ENCODE assay signal across 8 cellular contexts in genomic region chr5:79464695-79465332, GRCh38. TPM values are rescaled to one million over a fixed set of nuclear protein-coding genes. Genes with fewer than 3 reads are reported as not detected.
DNase-seq lines count a peak whose midpoint lies in the region; ATAC-seq and TF ChIP-seq lines count a peak whose summit lies in the region.

No MANE protein-coding gene starts in this region.

- H3K27ac ChIP-seq in HCT116 (ENCODE audit: low read depth, low read length) (no peak overlapping the region), PC-3 (ENCODE audit: low read length) (no peak overlapping the region), esophagus squamous epithelium (no peak overlapping the region), neuronal stem cell (replicated peaks; ENCODE audit: low read length) (no peak overlapping the region)

- no peak overlapping the region for H2BK12ac ChIP-seq in neuronal stem cell (ENCODE audit: low read length)

- H3K36me3 ChIP-seq in HCT116 (ENCODE audit: control insufficient read depth in 1 of 2, insufficient read depth in 2 of 2, low read length in 2 of 2) (no peaks in the 10 kb centered on the region), PC-3 (ENCODE audit: low read depth, low read length) (no peaks in the 10 kb centered on the region), esophagus squamous epithelium (no peaks in the 10 kb centered on the region), neuronal stem cell (replicated peaks in 1 of 2; ENCODE audit: control insufficient read depth in 2 of 2, insufficient read depth in 2 of 2, low read length in 2 of 2) (no peaks in the 10 kb centered on the region)

- H3K4ac ChIP-seq in neuronal stem cell (ENCODE audit: low read length), result no peak overlapping the region

- intact Hi-C loops in CD14-positive monocyte (cut with micrococcal nuclease), result loop anchor here in 1 of 2 donors (10.0 kb wide), 1 partner anchor 440 kb away; no protein-coding TSS in a partner anchor
- intact Hi-C loops in HCT116 (cut with micrococcal nuclease), result loop anchor here (1.0 to 10.0 kb wide), 4 partner anchors 209 to 560 kb away; no protein-coding TSS in a partner anchor
- intact Hi-C loops in PC-3 (cut with micrococcal nuclease), result loop anchor here (1.0 to 10.0 kb wide), 5 partner anchors 72 to 440 kb away; no protein-coding TSS in a partner anchor
- intact Hi-C loops in esophagus squamous epithelium (cut with DNase I), result loop anchor here (10.0 kb wide), 2 partner anchors 330 to 440 kb away; no protein-coding TSS in a partner anchor

- peaks cover 3% of the 10 kb centered on the region for H3K79me1 ChIP-seq in neuronal stem cell (ENCODE audit: low read depth, low read length)

- peak; percentile 71 for ATAC-seq in HCT116
- ATAC-seq in PC-3, result peak; percentile 55
- ATAC-seq in HG03097 (IDR thresholded peaks at IDR 0.05; ENCODE audit: low FRiP score, unreplicated experiment), result no peak
- ATAC-seq in HG03175 (IDR thresholded peaks at IDR 0.05; ENCODE audit: unreplicated experiment), result no peak

- RAD21 ChIA-PET in HCT116 (lab: Charles Lee; ENCODE audit: low non-redundant PET in 1 of 2, low total read pairs in 2 of 2, uncharacterized antibody in 2 of 2, unreplicated experiment in 2 of 2), result no interaction called here

- H2BK120ac ChIP-seq in neuronal stem cell (ENCODE audit: low read depth, low read length), result no peak overlapping the region

- H3K36me3 Mint-ChIP-seq in CD14-positive monocyte, result no peaks in the 10 kb centered on the region

- H3F3A ChIP-seq in PC-3 (ENCODE audit: low read length, unreplicated experiment), result no peaks in the 10 kb centered on the region

- TF ChIP-seq RAD21 in HCT116 (IDR thresholded peaks at IDR 0.05; ENCODE audit: low read depth), result peak; percentile 84

- no peak overlapping the region for H2AK5ac ChIP-seq in neuronal stem cell (ENCODE audit: low read depth, low read length)

- no peak overlapping the region for H3K9ac ChIP-seq in HCT116 (ENCODE audit: low read length)
- H3K9ac ChIP-seq in PC-3 (ENCODE audit: low read length), result no peak overlapping the region
- H3K9ac ChIP-seq in neuronal stem cell (ENCODE audit: low read depth, low read length, poor library complexity), result no peak overlapping the region

- H3K79me2 ChIP-seq in HCT116 (ENCODE audit: insufficient read depth, low read length), result peaks cover 28% of the 10 kb centered on the region
- H3K79me2 ChIP-seq in PC-3 (ENCODE audit: low read length), result no peaks in the 10 kb centered on the region

- H3K27me3 ChIP-seq in HCT116 (ENCODE audit: insufficient read depth, low read length) (no peaks in the 10 kb centered on the region), PC-3 (ENCODE audit: low read length) (no peaks in the 10 kb centered on the region), esophagus squamous epithelium (no peaks in the 10 kb centered on the region), neuronal stem cell (ENCODE audit: control insufficient read depth in 3 of 3, insufficient read depth in 3 of 3, low read depth in 1 of 3, low read length in 3 of 3) (no peaks in the 10 kb centered on the region)

- no peak overlapping the region for H4K8ac ChIP-seq in neuronal stem cell (ENCODE audit: low read depth, low read length)

- H3K4me3 ChIP-seq in HCT116 (replicated peaks in 1 of 2; ENCODE audit: low read depth in 1 of 2, low read length in 2 of 2) (no peak overlapping the region), PC-3 (ENCODE audit: low read length) (peak overlapping the region; percentile 40; the same call in 1 of the 2 replicates), esophagus squamous epithelium (no peak overlapping the region), neuronal stem cell (ENCODE audit: low read length in 2 of 2) (no peak overlapping the region)

- peaks cover 0 to 8% (median 2%) of the 10 kb centered on the region in 3 donors for H3K27me3 Mint-ChIP-seq in CD14-positive monocyte (ENCODE audit: low read depth in 3 of 3)

- H3K9me2 ChIP-seq in HCT116 (ENCODE audit: insufficient read depth), result no peaks in the 10 kb centered on the region
- no peaks in the 10 kb centered on the region for H3K9me2 ChIP-seq in PC-3 (replicated peaks; ENCODE audit: low read length)

- H2AFZ ChIP-seq in HCT116 (ENCODE audit: low read depth, low read length, poor library complexity, severe bottlenecking) (no peak overlapping the region), PC-3 (ENCODE audit: low read length) (peak overlapping the region; percentile 57; the same call in 1 of the 2 replicates), neuronal stem cell (ENCODE audit: low read length) (peak overlapping the region; percentile 37)

- H3K14ac ChIP-seq in neuronal stem cell (ENCODE audit: low read length), result no peak overlapping the region

- H3K4me3 Mint-ChIP-seq in CD14-positive monocyte, result no peak overlapping the region

- WGBS in esophagus squamous epithelium, 2 donors, result 60 to 64% methylated on average over 6 of the region's 6 CpGs
- WGBS in neuronal stem cell (ENCODE audit: extremely low coverage in 2 of 2, insufficient read length in 2 of 2, insufficient replicate concordance in 1 of 2), 2 donors, result no CpG with 5 or more reads among the region's 6 CpGs

- H3K27ac Mint-ChIP-seq in CD14-positive monocyte, result no peak overlapping the region

- H4K91ac ChIP-seq in neuronal stem cell (ENCODE audit: low read depth, low read length, poor library complexity), result no peak overlapping the region

- H3K4me1 Mint-ChIP-seq in CD14-positive monocyte, result peaks cover 3% of the 10 kb centered on the region

- TF ChIP-seq CTCF in CD14-positive monocyte (IDR thresholded peaks at IDR 0.05), result peak; percentile 48
- peak; percentile 44 to 81 (median 78); a peak in 5 of 6 replicates for TF ChIP-seq CTCF in HCT116 (IDR thresholded peaks at IDR 0.05 in 2 of 3, conservative IDR thresholded peaks at IDR 0.05 in 1 of 3; ENCODE audit: borderline replicate concordance in 1 of 3, insufficient read depth in 1 of 3, low read depth in 2 of 3, low read length in 2 of 3)
- peak; percentile 80 for TF ChIP-seq CTCF in PC-3 (conservative IDR thresholded peaks at IDR 0.05; ENCODE audit: low read depth, low read length)
- TF ChIP-seq CTCF in esophagus squamous epithelium (IDR thresholded peaks at IDR 0.05), result peak; percentile 37 to 73 (median 60)

- DNase-seq in CD14-positive monocyte (ENCODE audit: low spot score) (no peak), HCT116 (ENCODE audit: low read depth, low spot score) (peak; percentile 10), PC-3 (peak; percentile 52), esophagus squamous epithelium (lab: John Stamatoyannopoulos, UW) (no peak), neuronal stem cell (ENCODE audit: low spot score) (no peak), GOT3 (lab: John Stamatoyannopoulos, UW) (no peak)

- H3K23ac ChIP-seq in neuronal stem cell (ENCODE audit: low read depth, low read length, poor library complexity), result no peak overlapping the region

- H3K9me3 ChIP-seq in HCT116 (ENCODE audit: control insufficient read depth in 1 of 2, insufficient read depth in 1 of 2, low read depth in 1 of 2, low read length in 2 of 2) (no peaks in the 10 kb centered on the region), PC-3 (ENCODE audit: low read length) (no peaks in the 10 kb centered on the region), esophagus squamous epithelium (no peaks in the 10 kb centered on the region), neuronal stem cell (replicated peaks in 1 of 2; ENCODE audit: control insufficient read depth in 2 of 2, insufficient read depth in 1 of 2, low read depth in 1 of 2, low read length in 2 of 2) (no peaks in the 10 kb centered on the region)

- BruUV-seq in HCT116 (replicated peaks; lab: Mats Ljungman, UMichigan), result no TSS peak
- no TSS peak for BruUV-seq in PC-3 (replicated peaks; lab: Mats Ljungman, UMichigan)

- no peak overlapping the region for H2BK5ac ChIP-seq in neuronal stem cell (ENCODE audit: low read length)

- H3K18ac ChIP-seq in neuronal stem cell (ENCODE audit: low read length), result no peak overlapping the region

- CTCF ChIA-PET in HCT116 (lab: Charles Lee), result interaction anchor here (0.7 to 2.9 kb wide), 8 partner anchors 11 to 446 kb away, joined by 3 to 15 read pairs (median 4); no protein-coding TSS in a partner anchor
- CTCF ChIA-PET in PC-3 (lab: Charles Lee), result interaction anchor here (0.6 to 1.4 kb wide), 6 partner anchors 71 to 619 kb away, joined by 3 to 6 read pairs (median 4); no protein-coding TSS in a partner anchor

- H3K9me3 Mint-ChIP-seq in CD14-positive monocyte, result no peaks in the 10 kb centered on the region

- H3K4me2 ChIP-seq in HCT116 (ENCODE audit: low read length) (no peak overlapping the region), PC-3 (ENCODE audit: low read length) (peak overlapping the region; percentile 50), neuronal stem cell (ENCODE audit: insufficient read depth, low read length, poor library complexity, severe bottlenecking) (no peak overlapping the region)

- TF ChIP-seq POLR2A in HCT116 (IDR thresholded peaks at IDR 0.05; ENCODE audit: borderline replicate concordance, extremely low read depth, insufficient read depth, insufficient read length) (no peak), esophagus squamous epithelium (IDR thresholded peaks at IDR 0.05) (no peak)

- POLR2A ChIA-PET in HCT116 (lab: Charles Lee), result interaction anchor here (0.7 to 1.4 kb wide), 3 partner anchors 9 to 441 kb away, joined by 3 to 4 read pairs (median 3); partner anchors contain the start of gene HOMER1
- POLR2A ChIA-PET in PC-3 (lab: Charles Lee; ENCODE audit: unreplicated experiment), result interaction anchor here (0.6 kb wide), 1 partner anchor 49 kb away, joined by 3 read pairs; the partner anchor contains the start of gene HOMER1

- H4K20me1 ChIP-seq in HCT116 (ENCODE audit: insufficient read depth) (no peaks in the 10 kb centered on the region; the same call in 1 of the 2 replicates), PC-3 (ENCODE audit: low read length) (no peaks in the 10 kb centered on the region)

- no peak overlapping the region for H2BK15ac ChIP-seq in neuronal stem cell (ENCODE audit: low read length)

- H3K4me1 ChIP-seq in HCT116 (ENCODE audit: control insufficient read depth in 1 of 2, insufficient read depth in 2 of 2, low read length in 2 of 2) (no peaks in the 10 kb centered on the region), PC-3 (ENCODE audit: insufficient read depth, low read length) (no peaks in the 10 kb centered on the region), esophagus squamous epithelium (peaks cover 0 to 4% (median 0%) of the 10 kb centered on the region in 3 donors), neuronal stem cell (ENCODE audit: control insufficient read depth in 2 of 2, insufficient read depth in 1 of 2, low read depth in 1 of 2, low read length in 2 of 2) (peaks cover 0 to 2% of the 10 kb centered on the region in 2 donors)

TF ChIP-seq in HCT116, 20 proteins besides CTCF, POLR2A, EP300 and RAD21 (continues in another document):
- no peak for TF ChIP-seq JUND (IDR thresholded peaks at IDR 0.05)
- no peak for TF ChIP-seq SIN3A (IDR thresholded peaks at IDR 0.05; ENCODE audit: low read depth)
- no peak for TF ChIP-seq SP1 (IDR thresholded peaks at IDR 0.05; ENCODE audit: low read depth)
- TF ChIP-seq TCF7L2 (IDR thresholded peaks at IDR 0.05; ENCODE audit: borderline replicate concordance, extremely low read depth, insufficient read depth, insufficient read length), result no peak

RNA-seq across cellular contexts. Expression of gene HOMER1, which starts 49.1 kb away (rescaled TPM):
- polyA plus RNA-seq in CD14-positive monocyte, result under 1 TPM; 0.04 to 0.62 TPM
- 21.4 TPM for total RNA-seq in HCT116 (2021; ENCODE audit: unreplicated experiment)
- 4.7 and 7.9 TPM in 2 replicates for polyA plus RNA-seq in HCT116 (2012)
- 7.1 and 9.1 TPM in 2 replicates for total RNA-seq in PC-3 (2014; rRNA removed)
- 10 to 100 TPM in 1 of 4 donors, 1 to 10 TPM in 3; 4.9 to 10.6 (median 8.2) TPM for total RNA-seq in esophagus squamous epithelium
- polyA plus RNA-seq in neuronal stem cell (2013, experiment 1 of 2), result 39.3 TPM
- 38.5 TPM for polyA plus RNA-seq in neuronal stem cell (2013, experiment 2 of 2)

Comparison
In these comparisons a context has a peak if more than half of its experiments do, and no peak if none do; other contexts are left out.
1. DNase-seq: peak in HCT116 (single experiment) and PC-3 (single experiment); none in CD14-positive monocyte (single experiment), esophagus squamous epithelium (single experiment), neuronal stem cell (single experiment) and GOT3 (single experiment).
2. ATAC-seq: peak in HCT116 (single experiment) and PC-3 (single experiment); none in HG03097 (single experiment) and HG03175 (single experiment).
3. Peak in every context shown above with its lines, with median percentiles within 50 percentile points of each other: CTCF ChIP-seq.